ENCODE assay signal across 8 cellular contexts in the genomic region with DNA sequence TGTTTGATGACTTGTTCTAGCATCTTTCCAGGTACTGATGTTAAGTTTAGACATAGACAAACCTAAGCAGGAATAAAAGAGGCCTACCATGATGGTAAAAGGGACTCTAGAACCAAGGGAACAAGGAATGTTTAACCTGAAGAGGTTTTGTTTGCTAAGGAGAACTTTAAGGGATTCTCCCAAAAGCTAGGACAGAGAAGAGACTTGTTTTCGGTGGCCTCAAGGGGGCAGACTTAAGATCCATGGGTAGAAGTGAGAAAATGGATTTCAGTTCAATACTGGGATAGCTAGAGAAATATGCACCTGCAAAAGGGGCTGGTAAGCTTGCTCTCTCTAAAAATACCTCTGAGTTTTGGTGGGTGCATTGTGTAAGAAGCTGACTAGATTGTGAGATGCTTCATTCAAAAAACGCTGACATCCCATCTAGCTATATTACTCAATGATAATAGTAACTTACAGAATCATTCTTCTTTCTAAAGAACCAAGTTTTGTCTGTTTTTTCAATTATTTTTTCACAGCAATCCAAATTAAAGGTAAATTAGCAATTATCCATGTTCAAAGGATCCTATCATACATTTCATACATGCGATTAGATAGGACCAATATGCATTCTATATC. TPM values are rescaled to one million over a fixed set of nuclear protein-coding genes. Genes with fewer than 3 reads are reported as not detected.
DNase-seq lines count a peak whose midpoint lies in the region; ATAC-seq and TF ChIP-seq lines count a peak whose summit lies in the region.

No MANE protein-coding gene starts in this region.

- H3K27ac Mint-ChIP-seq in T-helper 17 cell: no peak overlapping the region

- peaks cover 12% of the 10 kb centered on the region for H3K4me1 Mint-ChIP-seq in T-helper 17 cell

- H3K79me2 ChIP-seq in hepatocyte: no peaks in the 10 kb centered on the region

- H4K20me1 ChIP-seq in hepatocyte (ENCODE audit: insufficient read depth, poor library complexity, severe bottlenecking): no peaks in the 10 kb centered on the region

- no peak overlapping the region for H2AFZ ChIP-seq in hepatocyte

- no peak overlapping the region for H3K4me2 ChIP-seq in hepatocyte

- no peaks in the 10 kb centered on the region for H3K4me1 ChIP-seq in hepatocyte (ENCODE audit: insufficient read depth)

- H3K27me3 ChIP-seq in hepatocyte: peaks cover 15% of the 10 kb centered on the region

- peak; percentile 54 for ATAC-seq in HG02884 (IDR thresholded peaks at IDR 0.05; ENCODE audit: unreplicated experiment)
- peak; percentile 64 for ATAC-seq in T-helper 17 cell
- no peak for ATAC-seq in GM21447 (IDR thresholded peaks at IDR 0.05; ENCODE audit: unreplicated experiment)

- peaks cover 16% of the 10 kb centered on the region for H3K27me3 Mint-ChIP-seq in T-helper 17 cell

- H3K36me3 ChIP-seq in hepatocyte (replicated peaks; ENCODE audit: insufficient read depth, low read depth): no peaks in the 10 kb centered on the region

- no peak overlapping the region for H3K4me3 ChIP-seq in hepatocyte

- DNase-seq in NCI-H2227 (lab: John Stamatoyannopoulos, UW; ENCODE audit: unreplicated experiment) (peak; percentile 3), NCI-H2227 treated with DMSO at 0.1 percent for 48 hours (lab: John Stamatoyannopoulos, UW) (no peak), T-helper 17 cell (no peak), hepatocyte (ENCODE audit: low spot score) (no peak), NK-92 (lab: John Stamatoyannopoulos, UW; ENCODE audit: unreplicated experiment) (no peak)
- no peak for DNase-seq in activated T-cell treated with anti-CD3 and anti-CD28 coated beads, Interleukin-2, amount 50 U/mL, for 1 hour

- H3K9me3 ChIP-seq in T-helper 17 cell (ENCODE audit: control insufficient read depth, low read length, poor library complexity, severe bottlenecking): no peaks in the 10 kb centered on the region
- no peaks in the 10 kb centered on the region for H3K9me3 ChIP-seq in hepatocyte (ENCODE audit: low read depth)

- WGBS in hepatocyte (ENCODE audit: low lambda C conversion rate, missing lambda C conversion rate): 31% methylated on average over 3 of the region's 3 CpGs

- H3K9me2 ChIP-seq in hepatocyte (replicated peaks; ENCODE audit: insufficient read depth): no peaks in the 10 kb centered on the region

- no peak overlapping the region for H3K27ac ChIP-seq in hepatocyte

- no peak overlapping the region for H3K4me3 Mint-ChIP-seq in T-helper 17 cell

- peak; percentile 43 for TF ChIP-seq CTCF in hepatocyte (IDR thresholded peaks at IDR 0.05; ENCODE audit: poor library complexity)

- peaks cover 4% of the 10 kb centered on the region for H3K36me3 Mint-ChIP-seq in T-helper 17 cell (ENCODE audit: low read depth)

RNA-seq across cellular contexts. Expression of a gene that starts 5.5 kb away (rescaled TPM):
- total RNA-seq in T-helper 17 cell: 1 to 10 TPM; 2.9 to 5.7 TPM
- total RNA-seq in hepatocyte: 0.60 and 0.63 TPM in 2 replicates
- polyA plus RNA-seq in hepatocyte: 1.1 and 1.8 TPM in 2 replicates
